Comparison of ENCODE assay signal across 8 cellular contexts in the genomic region with DNA sequence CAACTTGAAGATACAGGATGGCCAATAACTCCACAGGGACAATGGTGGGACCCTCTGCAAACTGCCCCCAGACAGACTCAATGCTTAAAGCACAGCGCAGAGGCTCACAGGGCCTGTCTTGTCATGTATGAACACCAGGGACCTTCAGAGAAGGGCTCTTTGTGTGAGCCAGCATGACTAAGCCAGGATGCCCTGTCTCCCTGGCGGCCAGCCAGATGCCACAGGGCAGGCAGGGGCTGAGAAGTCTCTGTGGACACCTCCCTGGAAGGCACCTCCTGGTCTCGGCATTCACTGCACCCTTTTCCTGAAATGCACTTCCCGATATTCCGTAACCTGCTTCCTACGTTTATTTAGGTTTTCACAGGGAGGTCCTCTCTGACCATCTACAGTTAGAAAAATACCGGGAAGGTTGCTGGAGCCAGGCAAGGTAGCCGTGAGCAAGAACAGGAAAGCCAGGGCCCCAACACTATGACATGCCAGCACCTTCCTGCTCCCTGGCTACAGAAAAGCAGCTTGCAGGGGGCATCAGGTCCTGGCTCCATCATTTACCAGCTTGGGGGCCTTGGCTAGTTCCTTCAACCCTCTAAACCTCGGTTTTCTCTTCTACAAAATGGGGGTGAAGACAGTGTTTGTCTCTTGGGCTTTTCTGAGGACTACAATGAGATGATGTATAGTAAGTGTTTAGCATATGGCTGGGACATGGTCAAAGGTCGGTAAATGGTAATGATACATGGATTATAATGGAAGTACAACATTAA.
DNase-seq lines count a peak whose midpoint lies in the region; ATAC-seq and TF ChIP-seq lines count a peak whose summit lies in the region.

No MANE protein-coding gene starts in this region.

- no peak overlapping the region for H3K4me3 ChIP-seq in heart left ventricle
- no peak overlapping the region for H3K4me3 ChIP-seq in mesendoderm (ENCODE audit: low read length)
- no peak overlapping the region for H3K4me3 ChIP-seq in CD8-positive, alpha-beta T cell (ENCODE audit: low read depth, low read length)

- ATAC-seq in heart left ventricle (peak in 3 of 4 donors; percentile 63 to 75 (median 69)), HG03045 (IDR thresholded peaks at IDR 0.05; ENCODE audit: unreplicated experiment) (no peak), HG02623 (IDR thresholded peaks at IDR 0.05; ENCODE audit: unreplicated experiment) (no peak)
- no peak for ATAC-seq in CD8-positive, alpha-beta T cell

- 45 to 53% (median 49%) methylated on average over 10 of the region's 10 CpGs for WGBS in heart left ventricle, 4 donors
- no CpG with 5 or more reads among the region's 10 CpGs for WGBS in mesendoderm (ENCODE audit: extremely low coverage, insufficient coverage, low lambda C conversion rate)

- H3K4ac ChIP-seq in mesendoderm (ENCODE audit: low read depth, low read length): no peak overlapping the region

- no peaks in the 10 kb centered on the region for H3K9me3 Mint-ChIP-seq in CD8-positive, alpha-beta T cell

- no peak overlapping the region for H3K4me2 ChIP-seq in mesendoderm (ENCODE audit: low read length)

- TF ChIP-seq POLR2A in heart left ventricle (IDR thresholded peaks at IDR 0.05): no peak

- peaks cover 0 to 7% (median 0%) of the 10 kb centered on the region in 12 donors for H3K9me3 ChIP-seq in heart left ventricle
- H3K9me3 ChIP-seq in CD8-positive, alpha-beta T cell (ENCODE audit: low read length): no peaks in the 10 kb centered on the region

- no peak overlapping the region for H4K5ac ChIP-seq in mesendoderm (ENCODE audit: low read length)

- POLR2A ChIA-PET in CD8-positive, alpha-beta T cell (lab: Charles Lee): no interaction called here

- CTCF ChIA-PET in CD8-positive, alpha-beta T cell (lab: Charles Lee): interaction anchor here (0.6 kb wide), 1 partner anchor 1402 kb away, joined by 3 read pairs; no protein-coding TSS in a partner anchor

- H3K79me2 ChIP-seq in mesendoderm (ENCODE audit: control insufficient read depth, insufficient read depth, low read length): no peaks in the 10 kb centered on the region

- TF ChIP-seq CTCF in heart left ventricle (IDR thresholded peaks at IDR 0.05): peak in 1 of 12 donors; percentile 10
- no peak for TF ChIP-seq CTCF in CD8-positive, alpha-beta T cell (IDR thresholded peaks at IDR 0.05)

- no peak overlapping the region for H3K4me3 Mint-ChIP-seq in CD8-positive, alpha-beta T cell

- no peak overlapping the region for H2AK5ac ChIP-seq in mesendoderm (ENCODE audit: low read length)

- H3K9ac ChIP-seq in mesendoderm (ENCODE audit: low read length): no peak overlapping the region

- no peak overlapping the region for H3K56ac ChIP-seq in mesendoderm (ENCODE audit: low read length)

- H3K27me3 Mint-ChIP-seq in CD8-positive, alpha-beta T cell (ENCODE audit: low read depth): no peaks in the 10 kb centered on the region

- peaks cover 25% of the 10 kb centered on the region for H3K4me1 Mint-ChIP-seq in CD8-positive, alpha-beta T cell (ENCODE audit: low read depth)

- H3K27ac ChIP-seq in heart left ventricle (peak overlapping the region in 11 of 12 donors; percentile 35 to 82 (median 68)), mesendoderm (ENCODE audit: low read depth, low read length) (no peak overlapping the region)
- no peak overlapping the region for H3K27ac ChIP-seq in CD8-positive, alpha-beta T cell (ENCODE audit: low read depth, low read length)

- intact Hi-C loops in heart left ventricle (cut with DNase I): no loop called here
- intact Hi-C loops in CD8-positive, alpha-beta T cell (cut with DNase I, micrococcal nuclease): no loop called here

- no peak overlapping the region for H2BK5ac ChIP-seq in mesendoderm (ENCODE audit: low read length)

- H3K18ac ChIP-seq in mesendoderm (ENCODE audit: low read length): no peak overlapping the region

- no peaks in the 10 kb centered on the region for H3K36me3 Mint-ChIP-seq in CD8-positive, alpha-beta T cell

- no peak overlapping the region for H4K8ac ChIP-seq in mesendoderm (ENCODE audit: low read depth, low read length)

- no peaks in the 10 kb centered on the region for H3K79me1 ChIP-seq in mesendoderm (ENCODE audit: low read length)

- H2BK120ac ChIP-seq in mesendoderm (ENCODE audit: low read depth, low read length): no peak overlapping the region

- peaks cover 14 to 89% (median 63%) of the 10 kb centered on the region in 12 donors for H3K4me1 ChIP-seq in heart left ventricle
- H3K4me1 ChIP-seq in mesendoderm (ENCODE audit: control insufficient read depth, low read depth, low read length): peaks cover 2% of the 10 kb centered on the region
- peaks cover 8% of the 10 kb centered on the region for H3K4me1 ChIP-seq in CD8-positive, alpha-beta T cell (ENCODE audit: insufficient read depth, low read length)

- H3K36me3 ChIP-seq in heart left ventricle (no peaks in the 10 kb centered on the region), mesendoderm (ENCODE audit: control insufficient read depth, insufficient read depth, low read length) (no peaks in the 10 kb centered on the region)
- no peaks in the 10 kb centered on the region for H3K36me3 ChIP-seq in CD8-positive, alpha-beta T cell (ENCODE audit: insufficient read depth, low read length)

- DNase-seq in stimulated activated CD4-positive, alpha-beta T cell treated with anti-CD3 and anti-CD28 coated beads, Interleukin-15, amount 100 ng/mL, for 24 hours: peak; percentile 20
- no peak for DNase-seq in stimulated activated CD4-positive, alpha-beta T cell treated with anti-CD3 and anti-CD28 coated beads, Interleukin-4, amount 100 ng/mL, for 24 hours
- DNase-seq in RKO (ENCODE audit: low spot score) (peak; percentile 58), heart left ventricle (peak in 4 of 5 donors; percentile 55 to 82 (median 80)), mesendoderm (no peak)
- no peak for DNase-seq in CD8-positive, alpha-beta T cell

- H3K23ac ChIP-seq in mesendoderm (ENCODE audit: low read length): no peak overlapping the region

- H2BK15ac ChIP-seq in mesendoderm (replicated peaks; ENCODE audit: low read depth): no peak overlapping the region

- no peaks in the 10 kb centered on the region for H3K27me3 ChIP-seq in heart left ventricle
- no peaks in the 10 kb centered on the region for H3K27me3 ChIP-seq in mesendoderm (ENCODE audit: insufficient read depth, low read length, poor library complexity)
- no peaks in the 10 kb centered on the region for H3K27me3 ChIP-seq in CD8-positive, alpha-beta T cell (ENCODE audit: insufficient read depth, low read length)

- H3K27ac Mint-ChIP-seq in CD8-positive, alpha-beta T cell: no peak overlapping the region

Comparison
In these comparisons a context has a peak if more than half of its experiments do, and no peak if none do; other contexts are left out.
1. DNase-seq: peak in stimulated activated CD4-positive, alpha-beta T cell treated with anti-CD3 and anti-CD28 coated beads, Interleukin-15, amount 100 ng/mL, for 24 hours (single experiment), RKO (single experiment) and heart left ventricle (4 of 5); none in stimulated activated CD4-positive, alpha-beta T cell treated with anti-CD3 and anti-CD28 coated beads, Interleukin-4, amount 100 ng/mL, for 24 hours (single experiment), mesendoderm (single experiment) and CD8-positive, alpha-beta T cell (0 of 7).
2. ATAC-seq: peak in heart left ventricle (3 of 4); none in HG03045 (single experiment), HG02623 (single experiment) and CD8-positive, alpha-beta T cell (single experiment).
3. H3K27ac ChIP-seq: peak in heart left ventricle (11 of 12); none in mesendoderm (single experiment) and CD8-positive, alpha-beta T cell (single experiment).